In the genomic region with DNA sequence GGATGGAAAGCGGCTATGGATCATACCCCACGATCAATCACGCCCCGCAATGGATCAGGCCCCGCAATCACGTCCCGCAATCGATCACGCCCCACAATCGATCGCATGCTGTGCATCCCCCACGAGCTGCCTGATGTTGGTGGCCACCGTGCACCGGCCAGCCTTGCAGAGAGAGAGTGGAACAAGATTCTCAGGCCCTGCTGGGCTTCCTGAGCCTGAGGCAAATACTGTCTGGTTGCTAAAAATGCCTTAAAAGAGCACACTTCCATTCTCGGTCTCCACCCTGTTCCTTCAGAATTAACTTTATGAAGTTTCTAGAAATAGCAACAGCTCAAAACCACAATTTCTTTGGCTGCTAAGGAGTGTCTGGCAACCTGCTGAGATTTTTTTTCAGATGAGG, we compare ENCODE assay signal across 20 cellular contexts.
DNase-seq lines count a peak whose midpoint lies in the region; ATAC-seq and TF ChIP-seq lines count a peak whose summit lies in the region.
"Had no signal": no experiment of that assay in that cellular context is flagged by ENCODE, and none has a peak within 500 bp of the region (broad histone marks: within the 10 kb centered on the region; RNA-seq: fewer than 3 reads in every experiment).

No MANE protein-coding gene starts in this region.

- no peaks in the 10 kb centered on the region for H3K27me3 ChIP-seq in HUES64 (ENCODE audit: insufficient read depth, low read length)
- H3K27me3 ChIP-seq in tibial artery, result no peaks in the 10 kb centered on the region
- no peaks in the 10 kb centered on the region for H3K27me3 ChIP-seq in gastrocnemius medialis
- H3K27me3 ChIP-seq: BLaER1 had no signal

- H3K9me3 Mint-ChIP-seq in nephron progenitor cell, result peaks cover 28% of the 10 kb centered on the region
- H3K9me3 Mint-ChIP-seq: IgD-negative memory B cell had no signal

- 0 out of 2 replicates have a peak overlapping the region, but pooled peaks have one; percentile 4 for H3K27ac ChIP-seq in HUES64 (ENCODE audit: low read depth, low read length)
- H3K27ac ChIP-seq in tibial artery, result peak overlapping the region; percentile 5 to 52
- H3K27ac ChIP-seq in gastrocnemius medialis, result no peak overlapping the region
- H3K27ac ChIP-seq: BLaER1, psoas muscle had no signal

- no peaks in the 10 kb centered on the region for H3K27me3 Mint-ChIP-seq in nephron progenitor cell (ENCODE audit: low read depth, poor library complexity)
- H3K27me3 Mint-ChIP-seq: activated naive CD4-positive, alpha-beta T cell treated with anti-CD3 and anti-CD28 coated beads, Interleukin-2, amount 10 ng/mL, durations not matched to agents 7 days and 5 days; IgD-negative memory B cell had no signal

- peak overlapping the region; percentile 74 for H3K27ac Mint-ChIP-seq in nephron progenitor cell
- H3K27ac Mint-ChIP-seq: activated naive CD4-positive, alpha-beta T cell treated with anti-CD3 and anti-CD28 coated beads, Interleukin-2, amount 10 ng/mL, durations not matched to agents 7 days and 5 days; HFFc6; IgD-negative memory B cell had no signal

- H3K9me3 ChIP-seq in HUES64 (ENCODE audit: insufficient read depth, low read depth, low read length) (no peaks in the 10 kb centered on the region), tibial artery (no peaks in the 10 kb centered on the region), gastrocnemius medialis (no peaks in the 10 kb centered on the region)
- H3K9me3 ChIP-seq: BLaER1, psoas muscle had no signal

- ATAC-seq in gastrocnemius medialis, result no peak
- no peak for ATAC-seq in HG03354 (IDR thresholded peaks at IDR 0.05; ENCODE audit: poor library complexity, severe bottlenecking, unreplicated experiment)
- ATAC-seq: left colon, Panc1, psoas muscle had no signal

- intact Hi-C loops in tibial artery (cut with DNase I; ENCODE audit: low total_unique reads) (no loop called here), gastrocnemius medialis (cut with DNase I; ENCODE audit: low total_unique reads) (no loop called here)

- WGBS in HUES64, result 90% methylated on average over 15 of the region's 15 CpGs

- H3K4me3 Mint-ChIP-seq in nephron progenitor cell, result no peak overlapping the region
- H3K4me3 Mint-ChIP-seq: activated naive CD4-positive, alpha-beta T cell treated with anti-CD3 and anti-CD28 coated beads, Interleukin-2, amount 10 ng/mL, durations not matched to agents 7 days and 5 days; HFFc6 had no signal

- H3K4me1 ChIP-seq in HUES64 (ENCODE audit: insufficient read depth, low read length) (no peaks in the 10 kb centered on the region), tibial artery (peaks cover 0 to 7% (median 0%) of the 10 kb centered on the region in 4 donors), gastrocnemius medialis (no peaks in the 10 kb centered on the region)
- H3K4me1 ChIP-seq: BLaER1, psoas muscle had no signal

- peaks cover 15% of the 10 kb centered on the region for H3K4me1 Mint-ChIP-seq in nephron progenitor cell
- H3K4me1 Mint-ChIP-seq: activated naive CD4-positive, alpha-beta T cell treated with anti-CD3 and anti-CD28 coated beads, Interleukin-2, amount 10 ng/mL, durations not matched to agents 7 days and 5 days had no signal

- peak; percentile 61 for DNase-seq in fibroblast of villous mesenchyme (ENCODE audit: low read depth)
- DNase-seq in nephron progenitor cell, result no peak
- DNase-seq in tibial artery, result no peak
- DNase-seq in gastrocnemius medialis, result no peak
- DNase-seq in stimulated activated naive CD4-positive, alpha-beta T cell treated with Interleukin-2 at 50 U/mL for 16 hours (lab: John Stamatoyannopoulos, UW), result no peak
- no peak for DNase-seq in activated CD4-positive, alpha-beta T cell treated with anti-CD3 and anti-CD28 coated beads, Interleukin-2, amount 50 U/mL, for 1 hour
- DNase-seq: activated CD4-positive, alpha-beta T cell treated with anti-CD3 and anti-CD28 coated beads for 48 hours; activated naive CD4-positive, alpha-beta T cell treated with anti-CD3 and anti-CD28 coated beads, Interleukin-2, amount 10 ng/mL, durations not matched to agents 7 days and 5 days; DMS53; effector CD4-positive, alpha-beta T cell; HFFc6; NCI-H2081; NCI-H526; psoas muscle had no signal

- TF ChIP-seq POLR2A in gastrocnemius medialis (IDR thresholded peaks at IDR 0.05), result no peak

- in situ Hi-C loops in gastrocnemius medialis (cut with MboI; ENCODE audit: low sequenced_read_pairs in 4 of 4), result no loop called here

- peaks cover 16% of the 10 kb centered on the region for H3K36me3 ChIP-seq in HUES64 (ENCODE audit: insufficient read depth, low read length)
- H3K36me3 ChIP-seq in tibial artery, result peaks cover 0 to 17% (median 6%) of the 10 kb centered on the region in 3 donors
- H3K36me3 ChIP-seq in gastrocnemius medialis, result peaks cover 0 to 13% of the 10 kb centered on the region in 2 donors

- TF ChIP-seq CTCF in fibroblast of villous mesenchyme (IDR thresholded peaks at IDR 0.05; ENCODE audit: insufficient read depth, low read depth, low read length), result no peak
- TF ChIP-seq CTCF in nephron progenitor cell (IDR thresholded peaks at IDR 0.05), result no peak
- no peak for TF ChIP-seq CTCF in tibial artery (IDR thresholded peaks at IDR 0.05)
- no peak for TF ChIP-seq CTCF in gastrocnemius medialis (IDR thresholded peaks at IDR 0.05 in 4 of 5, conservative IDR thresholded peaks at IDR 0.05 in 1 of 5)

- H3K4me3 ChIP-seq in HUES64 (ENCODE audit: low read length) (no peak overlapping the region), fibroblast of villous mesenchyme (ENCODE audit: low read depth, low read length) (peak overlapping the region; percentile 12), tibial artery (no peak overlapping the region), gastrocnemius medialis (no peak overlapping the region)
- H3K4me3 ChIP-seq: BLaER1, psoas muscle had no signal

- no peak overlapping the region for H3K9ac ChIP-seq in HUES64 (ENCODE audit: low read depth, low read length)
- H3K9ac ChIP-seq: BLaER1 had no signal

- peaks cover 61% of the 10 kb centered on the region for H3K36me3 Mint-ChIP-seq in nephron progenitor cell (ENCODE audit: low read depth)

Comparison
In these comparisons a context has a peak if more than half of its experiments do, and no peak if none do; other contexts are left out.
1. H3K27ac ChIP-seq: peak in HUES64 (single experiment) and tibial artery (2 of 2); none in gastrocnemius medialis (0 of 4).